1 cellular context compared by ENCODE assay signal in genomic region chr6:146543940-146544661, GRCh38.
A peak's percentile ranks its signal among the peaks of the same experiment; 100 is the strongest.
TF ChIP-seq lines count a peak whose summit lies in the region.

No MANE protein-coding gene starts in this region.

TF ChIP-seq in HepG2, 621 proteins besides CTCF, POLR2A, EP300 and RAD21 (continued from another document and continues in another):
- 0 out of 2 replicates have a peak, but pooled peaks have one; percentile 57 for TF ChIP-seq THAP8 (CRISPR knock-in tag; IDR thresholded peaks at IDR 0.05; ENCODE audit: borderline replicate concordance)
- TF ChIP-seq JARID2 (CRISPR knock-in tag; IDR thresholded peaks at IDR 0.05; ENCODE audit: insufficient replicate concordance), result no peak
- TF ChIP-seq SKI (IDR thresholded peaks at IDR 0.05; ENCODE audit: partially characterized antibody), result no peak
- TF ChIP-seq USF2 (IDR thresholded peaks at IDR 0.05; ENCODE audit: low read depth, low read length), result no peak
- TF ChIP-seq USF2 (CRISPR knock-in tag; IDR thresholded peaks at IDR 0.05; ENCODE audit: borderline replicate concordance), result no peak
- TF ChIP-seq ZNF574 (CRISPR knock-in tag; IDR thresholded peaks at IDR 0.05), result 0 out of 2 replicates have a peak, but pooled peaks have one; percentile 24
- TF ChIP-seq ZNF672 (CRISPR knock-in tag; IDR thresholded peaks at IDR 0.05), result no peak
- no peak for TF ChIP-seq SP1 (IDR thresholded peaks at IDR 0.05)
- no peak for TF ChIP-seq SP1 (CRISPR knock-in tag; IDR thresholded peaks at IDR 0.05)
- no peak for TF ChIP-seq SSRP1 (CRISPR knock-in tag; IDR thresholded peaks at IDR 0.05)
- TF ChIP-seq KLF6 (CRISPR knock-in tag; IDR thresholded peaks at IDR 0.05), result no peak
- no peak for TF ChIP-seq MIER3 (CRISPR knock-in tag; IDR thresholded peaks at IDR 0.05; ENCODE audit: borderline replicate concordance)
- TF ChIP-seq ZNF598 (CRISPR knock-in tag; IDR thresholded peaks at IDR 0.05; ENCODE audit: borderline replicate concordance), result peak; percentile 31; the same call in 1 of the 2 replicates
- no peak for TF ChIP-seq NFE2 (CRISPR knock-in tag; IDR thresholded peaks at IDR 0.05)
- no peak for TF ChIP-seq ZNF512 (CRISPR knock-in tag; IDR thresholded peaks at IDR 0.05)
- no peak for TF ChIP-seq ATM (IDR thresholded peaks at IDR 0.05; ENCODE audit: borderline replicate concordance)
- TF ChIP-seq ZNF44 (CRISPR knock-in tag; IDR thresholded peaks at IDR 0.05), result 0 out of 2 replicates have a peak, but pooled peaks have one; percentile 28
- TF ChIP-seq PCBP2 (optimal IDR thresholded peaks at IDR 0.05; ENCODE audit: low read depth, low read length, poor library complexity, severe bottlenecking), result no peak
- no peak for TF ChIP-seq ZBTB1 (CRISPR knock-in tag; IDR thresholded peaks at IDR 0.05; ENCODE audit: borderline replicate concordance)
- TF ChIP-seq SALL1 (CRISPR knock-in tag; IDR thresholded peaks at IDR 0.05), result peak; percentile 46; the same call in 1 of the 2 replicates
- TF ChIP-seq NFAT5 (CRISPR knock-in tag; IDR thresholded peaks at IDR 0.05), result no peak
- no peak for TF ChIP-seq PAWR (CRISPR knock-in tag; IDR thresholded peaks at IDR 0.05; ENCODE audit: borderline replicate concordance)
- TF ChIP-seq EED (CRISPR knock-in tag; IDR thresholded peaks at IDR 0.05), result peak; percentile 87; the same call in 1 of the 2 replicates
- TF ChIP-seq ZNF333 (CRISPR knock-in tag; IDR thresholded peaks at IDR 0.05; ENCODE audit: borderline replicate concordance), result no peak
- TF ChIP-seq ZNF230 (CRISPR knock-in tag; IDR thresholded peaks at IDR 0.05), result no peak
- TF ChIP-seq NCOA5 (CRISPR knock-in tag; IDR thresholded peaks at IDR 0.05), result no peak
- TF ChIP-seq ZNF777 (CRISPR knock-in tag; IDR thresholded peaks at IDR 0.05), result peak; percentile 69; the same call in 1 of the 2 replicates
- TF ChIP-seq STAT6 (CRISPR knock-in tag; IDR thresholded peaks at IDR 0.05; ENCODE audit: borderline replicate concordance), result no peak
- no peak for TF ChIP-seq TCF7L2 (IDR thresholded peaks at IDR 0.05; ENCODE audit: low read depth, low read length)
- peak; percentile 57; the same call in 1 of the 2 replicates for TF ChIP-seq MEIS2 (CRISPR knock-in tag; IDR thresholded peaks at IDR 0.05)
- no peak for TF ChIP-seq HIC2 (CRISPR knock-in tag; IDR thresholded peaks at IDR 0.05; ENCODE audit: low read depth)
- peak; percentile 10 for TF ChIP-seq ZNF883 (CRISPR knock-in tag; IDR thresholded peaks at IDR 0.05; ENCODE audit: not compliant biosample characterization)
- no peak; the same call in 1 of the 2 replicates for TF ChIP-seq ZNF580 (CRISPR knock-in tag; IDR thresholded peaks at IDR 0.05; ENCODE audit: borderline replicate concordance, low read depth)
- TF ChIP-seq CCDC6 (CRISPR knock-in tag; IDR thresholded peaks at IDR 0.05), result peak; percentile 94; the same call in 1 of the 2 replicates
- TF ChIP-seq KLF16 (CRISPR knock-in tag; IDR thresholded peaks at IDR 0.05), result no peak
- 0 out of 2 replicates have a peak, but pooled peaks have one; percentile 46 for TF ChIP-seq YEATS2 (CRISPR knock-in tag; IDR thresholded peaks at IDR 0.05; ENCODE audit: borderline replicate concordance)
- 0 out of 2 replicates have a peak, but pooled peaks have one; percentile 31 for TF ChIP-seq MEF2D (CRISPR knock-in tag; IDR thresholded peaks at IDR 0.05)
- no peak for TF ChIP-seq ZSCAN5A (CRISPR knock-in tag; IDR thresholded peaks at IDR 0.05; ENCODE audit: borderline replicate concordance)
- no peak for TF ChIP-seq FOXO4 (CRISPR knock-in tag; conservative IDR thresholded peaks at IDR 0.05)
- no peak for TF ChIP-seq ZC3H4 (CRISPR knock-in tag; IDR thresholded peaks at IDR 0.05; ENCODE audit: borderline replicate concordance)
